In genomic region chr5:169648725-169649124, GRCh38 we compare ENCODE assay signal across 10 cellular contexts. TPM values are rescaled to one million over a fixed set of nuclear protein-coding genes. Genes with fewer than 3 reads are reported as not detected.
DNase-seq lines count a peak whose midpoint lies in the region; ATAC-seq and TF ChIP-seq lines count a peak whose summit lies in the region.
"Had no signal": no experiment of that assay in that cellular context is flagged by ENCODE, and none has a peak within 500 bp of the region (broad histone marks: within the 10 kb centered on the region; RNA-seq: fewer than 3 reads in every experiment).

No MANE protein-coding gene starts in this region.

- no peak for TF ChIP-seq CTCF in cardiac muscle cell (IDR thresholded peaks at IDR 0.05; ENCODE audit: low read depth, low read length)
- no peak for TF ChIP-seq CTCF in thyroid gland (IDR thresholded peaks at IDR 0.05)

- intact Hi-C loops in thyroid gland (cut with DNase I): no loop called here

- peaks cover 93% of the 10 kb centered on the region for H3K4me1 Mint-ChIP-seq in activated naive CD4-positive, alpha-beta T cell treated with anti-CD3 and anti-CD28 coated beads, Interleukin-2, amount 10 ng/mL, durations not matched to agents 7 days and 5 days

- no peak overlapping the region for H3K27ac ChIP-seq in cardiac muscle cell
- H3K27ac ChIP-seq in thyroid gland: no peak overlapping the region
- H3K27ac ChIP-seq: gastrocnemius medialis had no signal

- no peaks in the 10 kb centered on the region for H3K9me3 Mint-ChIP-seq in activated naive CD4-positive, alpha-beta T cell treated with anti-CD3 and anti-CD28 coated beads, Interleukin-2, amount 10 ng/mL, durations not matched to agents 7 days and 5 days

- no peak for DNase-seq in activated naive CD4-positive, alpha-beta T cell treated with anti-CD3 and anti-CD28 coated beads, Interleukin-2, amount 10 ng/mL, durations not matched to agents 7 days and 5 days
- DNase-seq in activated naive CD4-positive, alpha-beta T cell treated with anti-CD3 and anti-CD28 coated beads, Interleukin-2, amount 50 U/mL, for 16 hours: no peak
- DNase-seq in SK-N-DZ (ENCODE audit: low spot score) (peak; percentile 32), cardiac muscle cell (ENCODE audit: low read depth in 1 of 2, low spot score in 1 of 2) (peak; percentile 43 to 67), thyroid gland (peak; percentile 3 to 14), iPS-NIHi7 (ENCODE audit: extremely low spot score) (no peak), medulla oblongata (ENCODE audit: extremely low spot score) (no peak)
- DNase-seq: gastrocnemius medialis, NCI-H1436 had no signal

- H3K4me3 Mint-ChIP-seq in activated naive CD4-positive, alpha-beta T cell treated with anti-CD3 and anti-CD28 coated beads, Interleukin-2, amount 10 ng/mL, durations not matched to agents 7 days and 5 days: no peak overlapping the region

- no peak for TF ChIP-seq POLR2A in thyroid gland (IDR thresholded peaks at IDR 0.05)

- CTCF ChIA-PET in activated naive CD4-positive, alpha-beta T cell treated with anti-CD3 and anti-CD28 coated beads, Interleukin-2, amount 10 ng/mL, durations not matched to agents 7 days and 5 days (lab: Charles Lee): interaction anchor here (3.3 kb wide), 1 partner anchor 11 kb away, joined by 14 read pairs; the partner anchor contains the start of gene DOCK2

- H3K27me3 Mint-ChIP-seq in activated naive CD4-positive, alpha-beta T cell treated with anti-CD3 and anti-CD28 coated beads, Interleukin-2, amount 10 ng/mL, durations not matched to agents 7 days and 5 days: no peaks in the 10 kb centered on the region

- ATAC-seq in HG03520 (IDR thresholded peaks at IDR 0.05; ENCODE audit: unreplicated experiment): no peak
- ATAC-seq: gastrocnemius medialis had no signal

- 38 to 48% methylated on average over 9 to 11 of the region's 11 CpGs for WGBS in thyroid gland, 2 donors

- H3K9me3 ChIP-seq in cardiac muscle cell (ENCODE audit: low read depth) (no peaks in the 10 kb centered on the region), thyroid gland (no peaks in the 10 kb centered on the region)
- H3K9me3 ChIP-seq: gastrocnemius medialis had no signal

- H3K4me3 ChIP-seq in cardiac muscle cell (no peak overlapping the region), thyroid gland (replicated peaks in 1 of 3) (no peak overlapping the region)
- H3K4me3 ChIP-seq: gastrocnemius medialis had no signal

- H3K4me1 ChIP-seq in cardiac muscle cell (ENCODE audit: low read depth) (no peaks in the 10 kb centered on the region), thyroid gland (no peaks in the 10 kb centered on the region)
- H3K4me1 ChIP-seq: gastrocnemius medialis had no signal

- H3K36me3 Mint-ChIP-seq in activated naive CD4-positive, alpha-beta T cell treated with anti-CD3 and anti-CD28 coated beads, Interleukin-2, amount 10 ng/mL, durations not matched to agents 7 days and 5 days: peaks cover 76% of the 10 kb centered on the region

- H3K27ac Mint-ChIP-seq in activated naive CD4-positive, alpha-beta T cell treated with anti-CD3 and anti-CD28 coated beads, Interleukin-2, amount 10 ng/mL, durations not matched to agents 7 days and 5 days: peak overlapping the region; percentile 93

- H3K36me3 ChIP-seq in cardiac muscle cell (no peaks in the 10 kb centered on the region), thyroid gland (no peaks in the 10 kb centered on the region)
- H3K36me3 ChIP-seq: gastrocnemius medialis had no signal

- H3K27me3 ChIP-seq in cardiac muscle cell (no peaks in the 10 kb centered on the region), thyroid gland (no peaks in the 10 kb centered on the region)
- H3K27me3 ChIP-seq: gastrocnemius medialis had no signal

RNA-seq across cellular contexts. Expression of gene DOCK2, which starts 11.7 kb away (rescaled TPM):
- 0.16 and 0.22 TPM in 2 replicates for polyA plus RNA-seq in SK-N-DZ (2014; cell fraction: cytosol; rRNA removed)
- polyA plus RNA-seq in SK-N-DZ (2014; cell fraction: nucleus; rRNA removed): 0.05 TPM in 1 of 2 replicates, not detected in the other
- 3.3 and 4.7 TPM in 2 replicates for total RNA-seq in cardiac muscle cell
- 1.4 and 6.5 TPM in 2 replicates for polyA plus RNA-seq in cardiac muscle cell
- 10 to 100 TPM in 2 of 4 donors, 1 to 10 TPM in 2; 4.3 to 14.1 (median 8.6) TPM for total RNA-seq in thyroid gland

Comparison
In these comparisons a context has a peak if more than half of its experiments do, and no peak if none do; other contexts are left out.
1. DNase-seq: peak in SK-N-DZ (single experiment), cardiac muscle cell (2 of 2) and thyroid gland (2 of 2); none in activated naive CD4-positive, alpha-beta T cell treated with anti-CD3 and anti-CD28 coated beads, Interleukin-2, amount 10 ng/mL, durations not matched to agents 7 days and 5 days (single experiment), activated naive CD4-positive, alpha-beta T cell treated with anti-CD3 and anti-CD28 coated beads, Interleukin-2, amount 50 U/mL, for 16 hours (single experiment), iPS-NIHi7 (single experiment) and medulla oblongata (single experiment).